Comparison of ENCODE assay signal across 8 cellular contexts in the genomic region with DNA sequence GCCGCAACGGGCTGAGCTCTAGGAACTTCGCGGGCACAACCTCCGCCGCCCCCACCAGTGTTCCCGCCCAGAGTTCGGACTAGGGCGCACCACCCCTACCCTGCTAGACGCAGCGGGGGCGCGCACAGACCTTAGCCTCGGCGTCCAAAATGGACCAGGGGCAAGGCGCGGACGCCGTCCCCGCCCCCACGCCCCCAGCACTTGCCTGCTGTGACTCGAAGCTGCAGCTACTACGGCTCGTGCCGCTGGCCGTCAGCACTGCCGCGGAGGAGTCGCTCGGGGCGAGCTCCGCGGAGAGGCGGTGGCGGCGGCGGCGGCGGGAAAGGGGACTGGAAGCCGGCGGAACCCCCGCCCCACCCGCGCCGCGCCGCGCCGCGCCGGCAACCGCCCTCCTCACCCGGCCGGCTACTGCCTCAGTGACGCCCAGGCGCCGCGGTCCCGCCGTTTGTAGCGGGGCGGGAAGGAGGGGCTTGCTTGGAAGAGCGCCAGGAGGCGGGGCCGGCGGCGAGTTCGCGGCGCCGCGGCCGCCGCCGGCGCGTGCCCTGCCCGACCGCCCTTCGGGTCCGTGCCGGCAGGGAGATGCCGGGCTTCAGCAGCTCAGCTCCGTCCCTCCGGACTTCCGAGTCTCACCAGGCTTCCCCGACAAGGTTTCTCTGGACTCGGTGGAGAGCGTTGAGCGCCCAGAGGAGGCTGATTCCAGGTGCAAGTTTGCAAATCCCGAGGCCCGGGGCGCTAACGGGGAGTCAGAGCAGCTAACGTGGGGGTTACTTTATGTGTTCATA. TPM values are rescaled to one million over a fixed set of nuclear protein-coding genes. Genes with fewer than 3 reads are reported as not detected.
DNase-seq lines count a peak whose midpoint lies in the region; ATAC-seq, FAIRE-seq and TF ChIP-seq lines count a peak whose summit lies in the region.

No MANE protein-coding gene starts in this region.

- H3K27ac ChIP-seq in brain microvascular endothelial cell, result no peak overlapping the region
- no peak overlapping the region for H3K27ac ChIP-seq in lower lobe of right lung

- no peaks in the 10 kb centered on the region for H3K36me3 ChIP-seq in brain microvascular endothelial cell (replicated peaks)
- no peaks in the 10 kb centered on the region for H3K36me3 ChIP-seq in lower lobe of right lung

- no peak for ATAC-seq in activated naive CD8-positive, alpha-beta T cell treated with anti-CD3 and anti-CD28 coated beads, Interleukin-2, amount 50 U/mL, for 24 hours
- peak; percentile 25 to 35 for ATAC-seq in lower lobe of right lung
- ATAC-seq in GM18870 (IDR thresholded peaks at IDR 0.05; ENCODE audit: unreplicated experiment), result no peak

- H3K27me3 Mint-ChIP-seq in activated naive CD8-positive, alpha-beta T cell, result peaks cover 29% of the 10 kb centered on the region
- H3K27me3 Mint-ChIP-seq in activated naive CD8-positive, alpha-beta T cell treated with anti-CD3 and anti-CD28 coated beads, Interleukin-2, amount 50 U/mL, for 24 hours, result peaks cover 44% of the 10 kb centered on the region
- no peaks in the 10 kb centered on the region for H3K27me3 Mint-ChIP-seq in HFFc6 (ENCODE audit: insufficient read depth)

- no peak for FAIRE-seq in urothelium cell line (lab: Jason Lieb, UNC)

- in situ Hi-C loops in brain microvascular endothelial cell (cut with HindIII; ENCODE audit: low pct_ligation_motif_present, low sequenced_read_pairs), result no loop called here

- DNase-seq in activated naive CD8-positive, alpha-beta T cell treated with anti-CD3 and anti-CD28 coated beads, Interleukin-2, amount 50 U/mL, for 24 hours, result no peak
- DNase-seq in brain microvascular endothelial cell, result no peak
- no peak for DNase-seq in lower lobe of right lung
- DNase-seq in urothelium cell line (ENCODE audit: low spot score), result peak; percentile 56
- DNase-seq in putamen (ENCODE audit: low spot score), result no peak
- no peak for DNase-seq in HFFc6

- H3K4me3 ChIP-seq in brain microvascular endothelial cell (ENCODE audit: low read depth, low read length), result peak overlapping the region; percentile 32
- peak overlapping the region; percentile 41 for H3K4me3 ChIP-seq in lower lobe of right lung

- peak overlapping the region; percentile 7 for H3K4me3 Mint-ChIP-seq in activated naive CD8-positive, alpha-beta T cell
- H3K4me3 Mint-ChIP-seq in activated naive CD8-positive, alpha-beta T cell treated with anti-CD3 and anti-CD28 coated beads, Interleukin-2, amount 50 U/mL, for 24 hours, result no peak overlapping the region
- H3K4me3 Mint-ChIP-seq in HFFc6, result no peak overlapping the region

- H3K4me1 ChIP-seq in lower lobe of right lung, result peaks cover 23% of the 10 kb centered on the region

- no peak overlapping the region for H3K27ac Mint-ChIP-seq in activated naive CD8-positive, alpha-beta T cell
- no peak overlapping the region for H3K27ac Mint-ChIP-seq in activated naive CD8-positive, alpha-beta T cell treated with anti-CD3 and anti-CD28 coated beads, Interleukin-2, amount 50 U/mL, for 24 hours
- H3K27ac Mint-ChIP-seq in HFFc6, result no peak overlapping the region

- peaks cover 4% of the 10 kb centered on the region for H3K4me1 Mint-ChIP-seq in activated naive CD8-positive, alpha-beta T cell (ENCODE audit: low read depth)
- no peaks in the 10 kb centered on the region for H3K4me1 Mint-ChIP-seq in activated naive CD8-positive, alpha-beta T cell treated with anti-CD3 and anti-CD28 coated beads, Interleukin-2, amount 50 U/mL, for 24 hours
- no peaks in the 10 kb centered on the region for H3K4me1 Mint-ChIP-seq in HFFc6 (ENCODE audit: low read depth)

- TF ChIP-seq CTCF in brain microvascular endothelial cell (IDR thresholded peaks at IDR 0.05; ENCODE audit: low read depth, low read length, missing control alignments), result no peak
- no peak for TF ChIP-seq CTCF in lower lobe of right lung (IDR thresholded peaks at IDR 0.05)
- TF ChIP-seq CTCF in HFFc6 (IDR thresholded peaks at IDR 0.05), result no peak

- peaks cover 4% of the 10 kb centered on the region for H3K36me3 Mint-ChIP-seq in activated naive CD8-positive, alpha-beta T cell
- H3K36me3 Mint-ChIP-seq in activated naive CD8-positive, alpha-beta T cell treated with anti-CD3 and anti-CD28 coated beads, Interleukin-2, amount 50 U/mL, for 24 hours (ENCODE audit: low read depth), result no peaks in the 10 kb centered on the region
- no peaks in the 10 kb centered on the region for H3K36me3 Mint-ChIP-seq in HFFc6 (ENCODE audit: low read depth)

- H3K27me3 ChIP-seq in brain microvascular endothelial cell (replicated peaks), result peaks cover 36% of the 10 kb centered on the region
- H3K27me3 ChIP-seq in lower lobe of right lung (ENCODE audit: low read depth), result peaks cover 64% of the 10 kb centered on the region

- H3K9me3 ChIP-seq in lower lobe of right lung, result no peaks in the 10 kb centered on the region

- intact Hi-C loops in lower lobe of right lung (cut with DNase I), result no loop called here

- peaks cover 9% of the 10 kb centered on the region for H3K9me3 Mint-ChIP-seq in activated naive CD8-positive, alpha-beta T cell (ENCODE audit: low read depth)
- peaks cover 14% of the 10 kb centered on the region for H3K9me3 Mint-ChIP-seq in activated naive CD8-positive, alpha-beta T cell treated with anti-CD3 and anti-CD28 coated beads, Interleukin-2, amount 50 U/mL, for 24 hours
- H3K9me3 Mint-ChIP-seq in HFFc6, result peaks cover 14% of the 10 kb centered on the region

RNA-seq across cellular contexts. Expression of a gene that starts 4.4 kb away (rescaled TPM):
- total RNA-seq in lower lobe of right lung, result not detected
- not detected for total RNA-seq in HFFc6 (2021; fragmentation: NEBNext Ultra II Directional; extraction: Animal tissue kit (Norgen Biotek cat#: 25700))

Comparison
In these comparisons a context has a peak if more than half of its experiments do, and no peak if none do; other contexts are left out.
1. ATAC-seq: peak in lower lobe of right lung (2 of 2); none in activated naive CD8-positive, alpha-beta T cell treated with anti-CD3 and anti-CD28 coated beads, Interleukin-2, amount 50 U/mL, for 24 hours (single experiment) and GM18870 (single experiment).